In the genomic region with DNA sequence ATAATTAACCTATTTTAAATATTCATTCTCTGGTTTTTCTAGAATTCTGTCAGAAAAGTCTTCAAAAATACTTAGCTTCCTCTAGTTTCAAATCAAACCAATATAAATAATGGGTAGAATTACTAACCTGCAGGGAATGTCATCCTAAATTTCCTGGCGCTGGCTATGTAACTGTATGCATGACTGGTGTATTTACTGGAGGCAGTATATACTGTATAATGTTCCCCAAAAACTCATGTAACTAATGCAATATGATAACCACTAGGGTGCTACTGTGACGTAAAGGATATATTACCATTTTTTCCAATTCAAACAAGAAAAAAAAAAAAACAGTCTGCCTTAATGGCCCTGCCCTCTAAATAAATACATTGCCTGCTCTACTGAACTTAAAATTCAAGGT, we compare ENCODE assay signal across 23 cellular contexts.
"Had no signal": no experiment of that assay in that cellular context is flagged by ENCODE, and none has a peak within 500 bp of the region (broad histone marks: within the 10 kb centered on the region; RNA-seq: fewer than 3 reads in every experiment).

No MANE protein-coding gene starts in this region.

- H3K27me3 ChIP-seq: colonic mucosa, esophagus muscularis mucosa, esophagus squamous epithelium, gastrocnemius medialis, gastroesophageal sphincter, heart left ventricle, heart right ventricle had no signal

- DNase-seq: colonic mucosa; cortex of kidney; dermis blood vessel endothelial cell; dorsolateral prefrontal cortex; effector CD4-positive, alpha-beta T cell; effector CD8-positive, alpha-beta T cell; effector memory CD4-positive, alpha-beta T cell; effector memory CD8-positive, alpha-beta T cell; endodermal cell; erythroblast; esophagus squamous epithelium; foreskin fibroblast; foreskin keratinocyte; foreskin melanocyte; gastrocnemius medialis; glutamatergic neuron; head of caudate nucleus; heart left ventricle; heart right ventricle had no signal

- H3K36me3 ChIP-seq: colonic mucosa, esophagus muscularis mucosa, esophagus squamous epithelium, gastrocnemius medialis, gastroesophageal sphincter, heart left ventricle, heart right ventricle had no signal

- H3K4me3 ChIP-seq: colonic mucosa, coronary artery, dorsolateral prefrontal cortex, esophagus muscularis mucosa, esophagus squamous epithelium, gastrocnemius medialis, gastroesophageal sphincter, heart left ventricle, heart right ventricle had no signal

- H3K9me3 ChIP-seq: colonic mucosa, esophagus muscularis mucosa, esophagus squamous epithelium, gastrocnemius medialis, gastroesophageal sphincter, heart left ventricle, heart right ventricle had no signal

- H3K4me1 ChIP-seq: colonic mucosa, foreskin keratinocyte, gastrocnemius medialis had no signal

- H3K27ac ChIP-seq: colonic mucosa, coronary artery, dorsolateral prefrontal cortex, epithelial cell of prostate, esophagus muscularis mucosa, esophagus squamous epithelium, foreskin keratinocyte, gastrocnemius medialis, gastroesophageal sphincter, heart left ventricle, heart right ventricle had no signal
